ENCODE assay signal across 11 cellular contexts in the genomic region with DNA sequence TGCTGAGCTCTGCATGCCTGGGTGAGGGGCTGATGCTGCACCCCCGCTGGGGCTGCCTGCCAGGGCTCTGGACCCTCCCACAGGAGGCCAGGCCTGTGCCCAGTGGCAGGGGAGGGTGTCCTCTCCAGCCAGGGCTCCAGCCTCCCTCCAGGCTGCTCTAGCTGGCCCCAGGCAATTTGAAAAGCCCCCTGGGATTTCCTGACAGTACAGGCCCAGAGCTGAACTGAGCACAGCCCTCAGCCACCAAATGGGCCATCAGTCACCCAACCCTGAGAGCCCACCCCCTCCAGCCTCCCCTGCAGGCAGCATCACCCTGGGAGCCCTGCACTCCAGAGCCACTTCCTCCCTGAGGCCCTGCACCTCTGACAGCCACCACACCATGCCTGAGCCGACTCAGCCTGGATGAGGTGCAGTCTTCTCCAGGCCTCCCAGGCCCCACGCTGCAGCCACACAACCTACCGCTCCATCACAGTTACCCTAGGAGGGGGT.
DNase-seq lines count a peak whose midpoint lies in the region; ATAC-seq, FAIRE-seq and TF ChIP-seq lines count a peak whose summit lies in the region.
"Had no signal": no experiment of that assay in that cellular context is flagged by ENCODE, and none has a peak within 500 bp of the region (broad histone marks: within the 10 kb centered on the region; RNA-seq: fewer than 3 reads in every experiment).

No MANE protein-coding gene starts in this region.

- intact Hi-C loops in kidney (cut with DNase I) = no loop called here

- no peak overlapping the region for H4K12ac ChIP-seq in trophoblast cell (ENCODE audit: low read depth, low read length)

- H2AK5ac ChIP-seq in trophoblast cell (ENCODE audit: low read length) = no peak overlapping the region

- TF ChIP-seq CTCF in kidney (IDR thresholded peaks at IDR 0.05; ENCODE audit: borderline replicate concordance, extremely low read depth, insufficient read depth) = no peak
- no peak for TF ChIP-seq CTCF in upper lobe of left lung (IDR thresholded peaks at IDR 0.05)

- H3K27ac Mint-ChIP-seq in activated naive CD8-positive, alpha-beta T cell treated with anti-CD3 and anti-CD28 coated beads, Interleukin-2, amount 10 ng/mL, durations not matched to agents 7 days and 5 days = no peak overlapping the region
- H3K27ac Mint-ChIP-seq in activated naive CD8-positive, alpha-beta T cell treated with anti-CD3 and anti-CD28 coated beads for 36 hours = no peak overlapping the region
- H3K27ac Mint-ChIP-seq: nephron had no signal

- no peak overlapping the region for H4K8ac ChIP-seq in trophoblast cell (ENCODE audit: low read depth, low read length)

- H3K9me3 Mint-ChIP-seq in activated naive CD8-positive, alpha-beta T cell treated with anti-CD3 and anti-CD28 coated beads, Interleukin-2, amount 10 ng/mL, durations not matched to agents 7 days and 5 days = no peaks in the 10 kb centered on the region
- H3K9me3 Mint-ChIP-seq in activated naive CD8-positive, alpha-beta T cell treated with anti-CD3 and anti-CD28 coated beads for 36 hours = no peaks in the 10 kb centered on the region
- H3K9me3 Mint-ChIP-seq: nephron had no signal

- DNase-seq in activated naive CD8-positive, alpha-beta T cell treated with anti-CD3 and anti-CD28 coated beads, Interleukin-2, amount 10 ng/mL, durations not matched to agents 7 days and 5 days = peak; percentile 29
- DNase-seq in activated naive CD8-positive, alpha-beta T cell treated with anti-CD3 and anti-CD28 coated beads for 36 hours = no peak
- DNase-seq in SK-N-DZ (ENCODE audit: low spot score) = peak; percentile 89
- peak; percentile 65 for DNase-seq in kidney
- DNase-seq in upper lobe of left lung = peak; percentile 17 to 41
- DNase-seq in trophoblast cell = no peak
- no peak for DNase-seq in RKO (ENCODE audit: low spot score)
- DNase-seq in NCI-H2196 (lab: John Stamatoyannopoulos, UW; ENCODE audit: unreplicated experiment) = no peak
- DNase-seq: small intestine had no signal

- no peaks in the 10 kb centered on the region for H3K36me3 ChIP-seq in kidney (ENCODE audit: control insufficient read depth in 1 of 2, insufficient read depth in 2 of 2, low read length in 2 of 2)
- no peaks in the 10 kb centered on the region for H3K36me3 ChIP-seq in upper lobe of left lung
- H3K36me3 ChIP-seq in trophoblast cell (ENCODE audit: control insufficient read depth in 1 of 2, insufficient read depth in 2 of 2, low read length in 2 of 2) = no peaks in the 10 kb centered on the region

- H3K27me3 ChIP-seq in upper lobe of left lung = no peaks in the 10 kb centered on the region
- no peaks in the 10 kb centered on the region for H3K27me3 ChIP-seq in trophoblast cell (ENCODE audit: insufficient read depth, low read length)

- no peak overlapping the region for H3K14ac ChIP-seq in trophoblast cell (ENCODE audit: low read length)

- H3K4me1 ChIP-seq in kidney (ENCODE audit: control insufficient read depth in 1 of 2, insufficient read depth in 1 of 2, low read depth in 1 of 2, low read length in 2 of 2) = no peaks in the 10 kb centered on the region
- no peaks in the 10 kb centered on the region for H3K4me1 ChIP-seq in upper lobe of left lung
- peaks cover 3 to 5% of the 10 kb centered on the region in 2 experiments for H3K4me1 ChIP-seq in trophoblast cell (ENCODE audit: control insufficient read depth in 1 of 2, insufficient read depth in 2 of 2, low read length in 2 of 2)

- H3K18ac ChIP-seq in trophoblast cell (ENCODE audit: low read length) = no peak overlapping the region

- no peak overlapping the region for H3K23ac ChIP-seq in trophoblast cell (ENCODE audit: low read length)

- POLR2A ChIA-PET in activated naive CD8-positive, alpha-beta T cell treated with anti-CD3 and anti-CD28 coated beads, Interleukin-2, amount 10 ng/mL, durations not matched to agents 7 days and 5 days (lab: Charles Lee) = no interaction called here

- ATAC-seq in activated naive CD8-positive, alpha-beta T cell treated with anti-CD3 and anti-CD28 coated beads, Interleukin-2, amount 10 ng/mL, durations not matched to agents 7 days and 5 days (ENCODE audit: low read depth) = peak; percentile 75
- no peak for ATAC-seq in upper lobe of left lung (ENCODE audit: low FRiP score in 2 of 2)

- no peak for TF ChIP-seq EP300 in upper lobe of left lung (IDR thresholded peaks at IDR 0.05)

- peaks cover 7% of the 10 kb centered on the region for H3K4me1 Mint-ChIP-seq in activated naive CD8-positive, alpha-beta T cell treated with anti-CD3 and anti-CD28 coated beads, Interleukin-2, amount 10 ng/mL, durations not matched to agents 7 days and 5 days
- peaks cover 1% of the 10 kb centered on the region for H3K4me1 Mint-ChIP-seq in activated naive CD8-positive, alpha-beta T cell treated with anti-CD3 and anti-CD28 coated beads for 36 hours
- H3K4me1 Mint-ChIP-seq: nephron had no signal

- no peak overlapping the region for H2BK120ac ChIP-seq in trophoblast cell (ENCODE audit: insufficient read depth, low read length, poor library complexity)

- H3K9me3 ChIP-seq in kidney (ENCODE audit: control insufficient read depth in 1 of 2, low read length in 2 of 2) (no peaks in the 10 kb centered on the region), upper lobe of left lung (no peaks in the 10 kb centered on the region), trophoblast cell (ENCODE audit: insufficient read depth, low read depth, low read length) (no peaks in the 10 kb centered on the region)

- no peak overlapping the region for H3K4me2 ChIP-seq in trophoblast cell (ENCODE audit: low read length)

- H2BK12ac ChIP-seq in trophoblast cell (ENCODE audit: low read length) = no peak overlapping the region

- no peaks in the 10 kb centered on the region for H3K79me1 ChIP-seq in trophoblast cell (ENCODE audit: low read length)

- H3K36me3 Mint-ChIP-seq in activated naive CD8-positive, alpha-beta T cell treated with anti-CD3 and anti-CD28 coated beads, Interleukin-2, amount 10 ng/mL, durations not matched to agents 7 days and 5 days = no peaks in the 10 kb centered on the region
- H3K36me3 Mint-ChIP-seq in activated naive CD8-positive, alpha-beta T cell treated with anti-CD3 and anti-CD28 coated beads for 36 hours = no peaks in the 10 kb centered on the region

- H3K79me2 ChIP-seq in trophoblast cell (ENCODE audit: control insufficient read depth, insufficient read depth, low read length, poor library complexity) = no peaks in the 10 kb centered on the region

- H2BK5ac ChIP-seq in trophoblast cell (ENCODE audit: low read depth, low read length, poor library complexity) = no peak overlapping the region

- no peak for TF ChIP-seq POLR2A in upper lobe of left lung (IDR thresholded peaks at IDR 0.05)

- H3K4me3 ChIP-seq in kidney (ENCODE audit: low read length in 2 of 2) (no peak overlapping the region), upper lobe of left lung (no peak overlapping the region), trophoblast cell (ENCODE audit: low read depth, low read length) (no peak overlapping the region)

- H2AFZ ChIP-seq in trophoblast cell (ENCODE audit: insufficient read depth, low read length, poor library complexity) = no peak overlapping the region

- WGBS in upper lobe of left lung, 2 donors = 64 to 67% methylated on average over 4 of the region's 4 CpGs
- no CpG with 5 or more reads among the region's 4 CpGs for whole genome bisulfite sequencing in trophoblast cell (ENCODE audit: extremely low coverage, insufficient coverage, insufficient read length)

- H4K91ac ChIP-seq in trophoblast cell (ENCODE audit: low read depth, low read length) = no peak overlapping the region

- H3K27ac ChIP-seq in kidney (ENCODE audit: low read depth in 2 of 2, low read length in 2 of 2) = no peak overlapping the region
- no peak overlapping the region for H3K27ac ChIP-seq in upper lobe of left lung
- H3K27ac ChIP-seq in trophoblast cell (ENCODE audit: low read depth, low read length) = no peak overlapping the region

- FAIRE-seq in kidney (lab: Jason Lieb, UNC) = no peak
- FAIRE-seq: bronchial epithelial cell, small intestine had no signal

- H3K4ac ChIP-seq in trophoblast cell (ENCODE audit: low read depth, low read length) = no peak overlapping the region

- no peak overlapping the region for H3K4me3 Mint-ChIP-seq in activated naive CD8-positive, alpha-beta T cell treated with anti-CD3 and anti-CD28 coated beads, Interleukin-2, amount 10 ng/mL, durations not matched to agents 7 days and 5 days
- H3K4me3 Mint-ChIP-seq in activated naive CD8-positive, alpha-beta T cell treated with anti-CD3 and anti-CD28 coated beads for 36 hours = no peak overlapping the region
- H3K4me3 Mint-ChIP-seq: nephron had no signal

- peaks cover 8% of the 10 kb centered on the region for H3K27me3 Mint-ChIP-seq in activated naive CD8-positive, alpha-beta T cell treated with anti-CD3 and anti-CD28 coated beads, Interleukin-2, amount 10 ng/mL, durations not matched to agents 7 days and 5 days
- no peaks in the 10 kb centered on the region for H3K27me3 Mint-ChIP-seq in activated naive CD8-positive, alpha-beta T cell treated with anti-CD3 and anti-CD28 coated beads for 36 hours

- no peak overlapping the region for H3K9ac ChIP-seq in kidney (ENCODE audit: low read length in 2 of 2)
- H3K9ac ChIP-seq in trophoblast cell (ENCODE audit: low read length) = no peak overlapping the region

Comparison
In these comparisons a context has a peak if more than half of its experiments do, and no peak if none do; other contexts are left out.
1. DNase-seq: peak in activated naive CD8-positive, alpha-beta T cell treated with anti-CD3 and anti-CD28 coated beads, Interleukin-2, amount 10 ng/mL, durations not matched to agents 7 days and 5 days (single experiment), SK-N-DZ (single experiment), kidney (single experiment) and upper lobe of left lung (2 of 2); none in activated naive CD8-positive, alpha-beta T cell treated with anti-CD3 and anti-CD28 coated beads for 36 hours (single experiment), trophoblast cell (0 of 2), RKO (single experiment) and NCI-H2196 (single experiment).